8 cellular contexts compared by ENCODE assay signal in genomic region chr3:71584216-71585061, GRCh38. TPM values are rescaled to one million over a fixed set of nuclear protein-coding genes. Genes with fewer than 3 reads are reported as not detected.
DNase-seq lines count a peak whose midpoint lies in the region; ATAC-seq and TF ChIP-seq lines count a peak whose summit lies in the region.

No MANE protein-coding gene starts in this region.

- H3K27ac ChIP-seq in adipose tissue (ENCODE audit: low read depth, low read length) (peak overlapping the region; percentile 91), right cardiac atrium (ENCODE audit: low read length) (peak overlapping the region; percentile 98), uterus (peak overlapping the region; percentile 98 to 99)

- no peak for TF ChIP-seq CTCF in uterus (IDR thresholded peaks at IDR 0.05)

- intact Hi-C loops in right cardiac atrium (cut with DNase I) = loop anchor here in 2 of 4 donors (5.0 to 10.0 kb wide), 6 partner anchors 277 to 1032 kb away; no protein-coding TSS in a partner anchor
- intact Hi-C loops in posterior vena cava (cut with DNase I) = loop anchor here (5.0 to 10.0 kb wide), 4 partner anchors 272 to 1807 kb away; no protein-coding TSS in a partner anchor
- intact Hi-C loops in uterus (cut with DNase I; ENCODE audit: low total_unique reads) = loop anchor here (5.0 kb wide), 1 partner anchor 277 kb away; no protein-coding TSS in a partner anchor

- no peaks in the 10 kb centered on the region for H3K27me3 ChIP-seq in right cardiac atrium (ENCODE audit: control insufficient read depth, insufficient read depth)
- no peaks in the 10 kb centered on the region for H3K27me3 ChIP-seq in uterus

- in situ Hi-C loops in SK-MEL-5 (cut with HindIII; ENCODE audit: low pct_unique_long_range_greater_than_20kb, low sequenced_read_pairs) = no loop called here

- H3K4me1 ChIP-seq in right cardiac atrium (ENCODE audit: control insufficient read depth, insufficient read depth, low read length) (no peaks in the 10 kb centered on the region), uterus (no peaks in the 10 kb centered on the region)

- peak; percentile 32 to 44 for ATAC-seq in right cardiac atrium
- ATAC-seq in GM21529 (IDR thresholded peaks at IDR 0.05; ENCODE audit: unreplicated experiment) = no peak

- H3K9me3 ChIP-seq in right cardiac atrium (ENCODE audit: control insufficient read depth, low read length) (no peaks in the 10 kb centered on the region), uterus (no peaks in the 10 kb centered on the region)

- 0 to 1% (median 0%) methylated on average over 23 to 24 of the region's 24 CpGs for WGBS in adipose tissue, 3 donors
- WGBS in right cardiac atrium = 2% methylated on average over 24 of the region's 24 CpGs

- TF ChIP-seq POLR2A in uterus (IDR thresholded peaks at IDR 0.05) = peak in 1 of 2 donors; percentile 27

- H3K4me3 ChIP-seq in right cardiac atrium (ENCODE audit: low read length) (peak overlapping the region; percentile 85), uterus (peak overlapping the region; percentile 67 to 69)

- H3K36me3 ChIP-seq in uterus = no peaks in the 10 kb centered on the region

- DNase-seq in SKM-1 treated with dmso at 0.1 percent for 144 hours (lab: John Stamatoyannopoulos, UW; ENCODE audit: unreplicated experiment) (peak; percentile 34), SKM-1 (lab: John Stamatoyannopoulos, UW; ENCODE audit: unreplicated experiment) (no peak), SK-MEL-5 (ENCODE audit: low read depth, low spot score) (peak; percentile 52), right cardiac atrium (peak; percentile 23 to 67 (median 61)), posterior vena cava (ENCODE audit: low spot score) (peak; percentile 80), uterus (peak; percentile 36 to 66)

RNA-seq across cellular contexts. Expression of gene FOXP1, which starts 0.9 kb away (rescaled TPM):
- 5.8 and 6.5 TPM in 2 replicates for total RNA-seq in SK-MEL-5 (2014; rRNA removed; shearing (Covaris generic))
- polyA plus RNA-seq in SK-MEL-5 (2015; cell fraction: cytosol; rRNA removed) = 6.3 and 9.0 TPM in 2 replicates
- polyA plus RNA-seq in SK-MEL-5 (2015; cell fraction: nucleus; rRNA removed) = 8.2 and 12.7 TPM in 2 replicates
- 10 to 100 TPM in 2 of 3 donors, 1 to 10 TPM in 1; 6.3 to 19.2 (median 11.4) TPM for polyA plus RNA-seq in adipose tissue
- 10 to 100 TPM; 57.4 to 63.4 (median 58.6) TPM for total RNA-seq in right cardiac atrium
- 13.6 TPM for polyA plus RNA-seq in right cardiac atrium
- 100 to 1,000 TPM; 109 to 112 TPM for total RNA-seq in posterior vena cava
- 100 to 1,000 TPM in 3 of 4 donors, 10 to 100 TPM in 1; 54.2 to 152 (median 129) TPM for total RNA-seq in uterus
